Comparison of ENCODE assay signal across 8 cellular contexts in the genomic region with DNA sequence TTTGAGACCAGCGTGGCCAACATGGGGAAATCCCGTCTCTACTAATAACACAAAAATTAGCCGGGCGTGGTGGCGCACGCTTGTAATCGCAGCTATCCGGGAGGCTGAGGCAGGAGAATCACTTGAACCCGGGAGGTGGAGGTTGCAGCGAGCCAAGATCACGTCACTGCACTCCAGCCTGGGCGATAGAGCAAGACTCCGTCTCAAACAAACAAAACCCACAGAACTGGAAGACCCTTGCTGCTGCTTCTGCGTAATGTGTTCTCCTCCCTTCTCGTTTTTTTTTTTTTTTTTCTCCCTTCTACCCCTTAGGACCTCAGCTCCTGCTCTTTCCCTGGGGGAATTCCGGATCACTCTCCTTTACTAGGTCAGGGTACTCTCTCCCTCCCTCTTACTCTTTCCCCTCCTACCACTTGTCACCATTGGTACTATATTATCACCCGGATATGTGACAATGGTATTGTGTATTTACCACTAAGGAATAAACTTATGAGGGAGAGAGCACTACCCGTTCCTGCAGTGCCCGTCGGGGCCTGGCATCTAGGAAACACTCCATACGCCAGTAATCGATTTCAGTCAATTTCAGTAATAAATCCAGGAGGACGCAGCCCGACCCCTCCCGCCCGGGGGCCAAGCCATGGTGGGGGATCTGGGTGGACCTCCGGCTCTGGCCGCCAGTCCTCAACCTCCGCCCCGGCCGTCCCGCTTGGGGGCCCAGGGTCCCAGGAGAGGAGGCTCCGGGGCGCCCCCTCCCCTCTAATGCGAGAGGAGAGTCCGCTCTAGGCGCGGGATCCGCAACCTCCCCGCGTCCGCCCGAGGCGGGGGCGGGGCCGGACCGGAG. TPM values are rescaled to one million over a fixed set of nuclear protein-coding genes. Genes with fewer than 3 reads are reported as not detected.
DNase-seq lines count a peak whose midpoint lies in the region; TF ChIP-seq lines count a peak whose summit lies in the region.

No MANE protein-coding gene starts in this region.

- H3K27ac Mint-ChIP-seq in HFFc6 (peak overlapping the region; percentile 86), neural crest cell (ENCODE audit: unreplicated experiment) (peak overlapping the region; percentile 60)

- no peaks in the 10 kb centered on the region for H3K27me3 ChIP-seq in vagina

- H3K4me1 Mint-ChIP-seq in HFFc6 (ENCODE audit: low read depth) (peaks cover 31% of the 10 kb centered on the region), neural crest cell (peaks cover 16% of the 10 kb centered on the region)

- no peaks in the 10 kb centered on the region for H3K36me3 ChIP-seq in vagina

- H3K4me3 Mint-ChIP-seq in HFFc6: peak overlapping the region; percentile 90
- peak overlapping the region; percentile 93 for H3K4me3 Mint-ChIP-seq in neural crest cell

- peak; percentile 77 for DNase-seq in activated CD4-positive, alpha-beta T cell treated with anti-CD3 and anti-CD28 coated beads for 1 hour
- no peak for DNase-seq in activated CD4-positive, alpha-beta T cell treated with anti-CD3 and anti-CD28 coated beads, Interleukin-2, amount 50 U/mL, for 48 hours
- DNase-seq in HFFc6 (no peak), NCI-H1694 (lab: John Stamatoyannopoulos, UW) (peak; percentile 53), fibroblast of villous mesenchyme (ENCODE audit: low read depth) (no peak), neural crest cell (ENCODE audit: low read depth, low spot score) (peak; percentile 77), vagina (ENCODE audit: extremely low spot score in 2 of 2) (no peak)
- peak; percentile 88 for DNase-seq in activated T-cell treated with anti-CD3 and anti-CD28 coated beads, Interleukin-2, amount 50 U/mL, for 1 hour

- H3K36me3 Mint-ChIP-seq in HFFc6 (ENCODE audit: low read depth) (no peaks in the 10 kb centered on the region), neural crest cell (ENCODE audit: low read depth) (no peaks in the 10 kb centered on the region)

- peak overlapping the region; percentile 95 for H3K27ac ChIP-seq in vagina

- intact Hi-C loops in vagina (cut with DNase I): no loop called here

- TF ChIP-seq CTCF in HFFc6 (IDR thresholded peaks at IDR 0.05) (peak; percentile 28), fibroblast of villous mesenchyme (IDR thresholded peaks at IDR 0.05; ENCODE audit: insufficient read depth, low read depth, low read length) (no peak), neural crest cell (conservative IDR thresholded peaks at IDR 0.05) (peak; percentile 28), vagina (IDR thresholded peaks at IDR 0.05) (no peak)

- H3K4me3 ChIP-seq in fibroblast of villous mesenchyme (ENCODE audit: low read depth, low read length) (peak overlapping the region; percentile 77), vagina (peak overlapping the region; percentile 93 to 100)

- H3K27me3 Mint-ChIP-seq in HFFc6 (ENCODE audit: insufficient read depth): no peaks in the 10 kb centered on the region; the same call in 1 of the 2 replicates
- H3K27me3 Mint-ChIP-seq in neural crest cell (ENCODE audit: low read depth): no peaks in the 10 kb centered on the region

- H3K4me1 ChIP-seq in vagina: peaks cover 33% of the 10 kb centered on the region

- H3K9me3 Mint-ChIP-seq in HFFc6 (no peaks in the 10 kb centered on the region), neural crest cell (no peaks in the 10 kb centered on the region)

- TF ChIP-seq POLR2A in vagina (IDR thresholded peaks at IDR 0.05): peak in 1 of 2 donors; percentile 54

- H3K9me3 ChIP-seq in vagina: no peaks in the 10 kb centered on the region

RNA-seq across cellular contexts. Expression of gene GARRE1, which starts 0.4 kb away (rescaled TPM):
- 10 to 100 TPM; 16.2 to 26.0 (median 22.7) TPM for total RNA-seq in HFFc6 (2021; fragmentation: NEBNext Ultra II Directional; extraction: Animal tissue kit (Norgen Biotek cat#: 25700))
- total RNA-seq in fibroblast of villous mesenchyme: 14.5 and 16.8 TPM in 2 replicates
- 18.1 and 20.0 TPM in 2 replicates for total RNA-seq in neural crest cell
- total RNA-seq in vagina: 28.5 TPM

Comparison
In these comparisons a context has a peak if more than half of its experiments do, and no peak if none do; other contexts are left out.
1. DNase-seq: peak in activated CD4-positive, alpha-beta T cell treated with anti-CD3 and anti-CD28 coated beads for 1 hour (single experiment), NCI-H1694 (single experiment), activated T-cell treated with anti-CD3 and anti-CD28 coated beads, Interleukin-2, amount 50 U/mL, for 1 hour (single experiment) and neural crest cell (single experiment); none in activated CD4-positive, alpha-beta T cell treated with anti-CD3 and anti-CD28 coated beads, Interleukin-2, amount 50 U/mL, for 48 hours (0 of 2), HFFc6 (single experiment), fibroblast of villous mesenchyme (single experiment) and vagina (0 of 2).
2. CTCF ChIP-seq: peak in HFFc6 (single experiment) and neural crest cell (single experiment); none in fibroblast of villous mesenchyme (single experiment) and vagina (0 of 3).